ENCODE assay signal across 18 cellular contexts in genomic region chr5:31995714-31996113, GRCh38.
DNase-seq lines count a peak whose midpoint lies in the region; ATAC-seq, FAIRE-seq and TF ChIP-seq lines count a peak whose summit lies in the region.
"Had no signal": no experiment of that assay in that cellular context is flagged by ENCODE, and none has a peak within 500 bp of the region (broad histone marks: within the 10 kb centered on the region; RNA-seq: fewer than 3 reads in every experiment).

No MANE protein-coding gene starts in this region.

- H3K23ac ChIP-seq in mesenchymal stem cell (ENCODE audit: low read length in 2 of 2) = no peak overlapping the region

- no peaks in the 10 kb centered on the region for H3K36me3 ChIP-seq in DND-41 (ENCODE audit: insufficient read depth, low read length)
- peaks cover 17% of the 10 kb centered on the region for H3K36me3 ChIP-seq in OCI-LY1 (ENCODE audit: insufficient read depth, low read length)
- no peaks in the 10 kb centered on the region for H3K36me3 ChIP-seq in mesenchymal stem cell (ENCODE audit: control insufficient read depth in 1 of 2, insufficient read depth in 2 of 2, low read depth in 1 of 2, low read length in 2 of 2)
- H3K36me3 ChIP-seq: BLaER1 treated with 17β-estradiol and CSF1 and Interleukin-3, amounts not matched to agents 10 nM and 100 nM had no signal

- no peaks in the 10 kb centered on the region for H3F3A ChIP-seq in OCI-LY1 (ENCODE audit: insufficient read depth, low read length)

- H3K4me3 ChIP-seq in DND-41 (ENCODE audit: low read depth in 1 of 2, low read length in 2 of 2) (no peak overlapping the region), OCI-LY1 (ENCODE audit: low read depth, low read length, poor library complexity, severe bottlenecking) (peak overlapping the region; percentile 66), mesenchymal stem cell (ENCODE audit: insufficient read depth in 1 of 2, low read depth in 1 of 2, low read length in 2 of 2) (no peak overlapping the region)
- H3K4me3 ChIP-seq: BLaER1 treated with 17β-estradiol and CSF1 and Interleukin-3, amounts not matched to agents 10 nM and 100 nM had no signal

- no peak overlapping the region for H2BK15ac ChIP-seq in mesenchymal stem cell (ENCODE audit: low read depth, poor library complexity, severe bottlenecking)

- H3K9me3 ChIP-seq in DND-41 (ENCODE audit: insufficient read depth, low read length, severe bottlenecking) (no peaks in the 10 kb centered on the region), OCI-LY1 (ENCODE audit: low read length) (no peaks in the 10 kb centered on the region), mesenchymal stem cell (ENCODE audit: control insufficient read depth, low read length) (no peaks in the 10 kb centered on the region)
- H3K9me3 ChIP-seq: BLaER1 treated with 17β-estradiol and CSF1 and Interleukin-3, amounts not matched to agents 10 nM and 100 nM; SK-N-SH had no signal

- no peak overlapping the region for H2BK5ac ChIP-seq in mesenchymal stem cell (ENCODE audit: low read depth, low read length, poor library complexity, severe bottlenecking)

- peaks cover 0 to 2% (median under 1%) of the 10 kb centered on the region in 3 donors for H3K27me3 Mint-ChIP-seq in immature natural killer cell (ENCODE audit: low read depth in 3 of 3)

- H3K4me3 Mint-ChIP-seq in immature natural killer cell = no peak overlapping the region
- H3K4me3 Mint-ChIP-seq: CD8-positive, alpha-beta memory T cell had no signal

- ATAC-seq in DND-41 (ENCODE audit: insufficient read depth, low read depth) = peak; percentile 39; the same call in 1 of the 3 replicates
- no peak for ATAC-seq in HG02610 (IDR thresholded peaks at IDR 0.05; ENCODE audit: unreplicated experiment)
- ATAC-seq: HepG2, Panc1 had no signal

- H4K20me1 ChIP-seq in DND-41 (ENCODE audit: insufficient read depth, low read length) = no peaks in the 10 kb centered on the region
- no peaks in the 10 kb centered on the region for H4K20me1 ChIP-seq in OCI-LY1 (ENCODE audit: insufficient read depth, low read length)
- H4K20me1 ChIP-seq: BLaER1 treated with 17β-estradiol and CSF1 and Interleukin-3, amounts not matched to agents 10 nM and 100 nM had no signal

- H4K8ac ChIP-seq in mesenchymal stem cell (ENCODE audit: low read length) = no peak overlapping the region

- no peaks in the 10 kb centered on the region for H3K4me1 Mint-ChIP-seq in immature natural killer cell
- H3K4me1 Mint-ChIP-seq: CD8-positive, alpha-beta memory T cell had no signal

- FAIRE-seq in GM12891 (lab: Jason Lieb, UNC) = peak; percentile 56
- FAIRE-seq: HepG2 had no signal

- no peak overlapping the region for H2BK12ac ChIP-seq in mesenchymal stem cell (ENCODE audit: low read length in 2 of 2)

- H3K9ac ChIP-seq in DND-41 (ENCODE audit: low read depth, low read length) (no peak overlapping the region), OCI-LY1 (ENCODE audit: low read length) (peak overlapping the region; percentile 76), mesenchymal stem cell (ENCODE audit: low read length) (no peak overlapping the region)
- H3K9ac ChIP-seq: BLaER1 treated with 17β-estradiol and CSF1 and Interleukin-3, amounts not matched to agents 10 nM and 100 nM; SK-N-SH had no signal

- no peak overlapping the region for H3K4ac ChIP-seq in mesenchymal stem cell (ENCODE audit: low read depth in 1 of 2, low read length in 2 of 2)

- H3K79me1 ChIP-seq in mesenchymal stem cell (replicated peaks; ENCODE audit: low read length, poor library complexity, severe bottlenecking) = no peaks in the 10 kb centered on the region

- H3K27ac ChIP-seq in DND-41 (ENCODE audit: low read length) (no peak overlapping the region), OCI-LY1 (ENCODE audit: low read depth, low read length, poor library complexity, severe bottlenecking) (peak overlapping the region; percentile 90), mesenchymal stem cell (ENCODE audit: low read length, poor library complexity, severe bottlenecking) (no peak overlapping the region), substantia nigra (ENCODE audit: low read depth, low read length, poor library complexity, severe bottlenecking) (no peak overlapping the region)
- H3K27ac ChIP-seq: BLaER1 treated with 17β-estradiol and CSF1 and Interleukin-3, amounts not matched to agents 10 nM and 100 nM had no signal

- no peak overlapping the region for H2BK120ac ChIP-seq in mesenchymal stem cell (ENCODE audit: low read depth, low read length)

- no peak overlapping the region for H3K4me2 ChIP-seq in DND-41 (ENCODE audit: insufficient read depth, low read length)
- H3K4me2 ChIP-seq in OCI-LY1 (ENCODE audit: low read length) = peak overlapping the region; percentile 67
- no peak overlapping the region for H3K4me2 ChIP-seq in mesenchymal stem cell (ENCODE audit: low read length, poor library complexity, severe bottlenecking)
- H3K4me2 ChIP-seq: BLaER1 treated with 17β-estradiol and CSF1 and Interleukin-3, amounts not matched to agents 10 nM and 100 nM; SK-N-SH had no signal

- H3K27ac Mint-ChIP-seq in immature natural killer cell = no peak overlapping the region
- H3K27ac Mint-ChIP-seq: CD8-positive, alpha-beta memory T cell had no signal

- TF ChIP-seq CTCF in DND-41 (IDR thresholded peaks at IDR 0.05; ENCODE audit: borderline replicate concordance, extremely low read depth, low read length, poor library complexity, severe bottlenecking) (no peak), OCI-LY1 (IDR thresholded peaks at IDR 0.05; ENCODE audit: low read length) (no peak)

- TF ChIP-seq POLR2A in GM12891 (IDR thresholded peaks at IDR 0.05; ENCODE audit: low read depth, low read length) = no peak

- no peaks in the 10 kb centered on the region for H3K9me2 ChIP-seq in OCI-LY1 (ENCODE audit: low read depth, low read length)
- H3K9me2 ChIP-seq: SK-N-SH had no signal

- H2AK5ac ChIP-seq in mesenchymal stem cell (ENCODE audit: low read length, severe bottlenecking) = peak overlapping the region; percentile 47

- H3K27me3 ChIP-seq in DND-41 (ENCODE audit: insufficient read depth, low read length, poor library complexity) = no peaks in the 10 kb centered on the region
- no peaks in the 10 kb centered on the region for H3K27me3 ChIP-seq in OCI-LY1 (ENCODE audit: insufficient read depth, low read length)
- H3K27me3 ChIP-seq in mesenchymal stem cell (ENCODE audit: control insufficient read depth in 1 of 2, insufficient read depth in 1 of 2, low read length in 2 of 2) = peaks cover 0 to 57% of the 10 kb centered on the region in 2 experiments
- H3K27me3 ChIP-seq: BLaER1 treated with 17β-estradiol and CSF1 and Interleukin-3, amounts not matched to agents 10 nM and 100 nM had no signal

- 90% methylated on average over 7 of the region's 7 CpGs for WGBS in mesenchymal stem cell

- no peaks in the 10 kb centered on the region for H3K36me3 Mint-ChIP-seq in immature natural killer cell
- H3K36me3 Mint-ChIP-seq: CD8-positive, alpha-beta memory T cell had no signal

- no peak for DNase-seq in DND-41
- no peak for DNase-seq in GM12891 (ENCODE audit: insufficient read length, low spot score)
- DNase-seq in mesenchymal stem cell = no peak
- DNase-seq in substantia nigra (lab: John Stamatoyannopoulos, UW) = no peak
- DNase-seq in immature natural killer cell = no peak
- DNase-seq: CD8-positive, alpha-beta memory T cell; KBM-7; NCI-H1092; NCI-H1436; NCI-H187 treated with DMSO at 0.1 percent for 48 hours; NCI-H2107; SIG-M5; SK-N-SH had no signal

- no peak overlapping the region for H3K14ac ChIP-seq in mesenchymal stem cell (ENCODE audit: low read length in 2 of 2)

- no peaks in the 10 kb centered on the region for H3K9me3 Mint-ChIP-seq in immature natural killer cell
- H3K9me3 Mint-ChIP-seq: CD8-positive, alpha-beta memory T cell had no signal

- H3K4me1 ChIP-seq in DND-41 (ENCODE audit: insufficient read depth, low read length) (no peaks in the 10 kb centered on the region), OCI-LY1 (ENCODE audit: insufficient read depth, low read length, severe bottlenecking) (peaks cover 95% of the 10 kb centered on the region), mesenchymal stem cell (ENCODE audit: control insufficient read depth, insufficient read depth, low read depth, low read length) (peaks cover 10% of the 10 kb centered on the region)
- H3K4me1 ChIP-seq: BLaER1 treated with 17β-estradiol and CSF1 and Interleukin-3, amounts not matched to agents 10 nM and 100 nM had no signal

- H3K79me2 ChIP-seq in DND-41 (ENCODE audit: insufficient read depth, low read length) (no peaks in the 10 kb centered on the region), OCI-LY1 (ENCODE audit: insufficient read depth, low read length) (peaks cover 4% of the 10 kb centered on the region; the same call in 1 of the 2 replicates)

- no peak overlapping the region for H2AFZ ChIP-seq in DND-41 (ENCODE audit: low read depth, low read length)
- no peak overlapping the region for H2AFZ ChIP-seq in OCI-LY1 (ENCODE audit: low read length)
- no peak overlapping the region for H2AFZ ChIP-seq in mesenchymal stem cell (ENCODE audit: low read depth, low read length)

- H4K91ac ChIP-seq in mesenchymal stem cell (ENCODE audit: low read length) = no peak overlapping the region

- no peak overlapping the region for H3K18ac ChIP-seq in mesenchymal stem cell (ENCODE audit: low read depth in 1 of 2, low read length in 2 of 2)

TF ChIP-seq in GM12891, 5 proteins besides CTCF, POLR2A, EP300 and RAD21:
- TF ChIP-seq TAF1 (IDR thresholded peaks at IDR 0.05; ENCODE audit: low read depth, low read length) = no peak
- TF ChIP-seq POLR2AphosphoS5 (IDR thresholded peaks at IDR 0.05; ENCODE audit: low read depth, low read length) = no peak
- no peak for TF ChIP-seq POU2F2 (IDR thresholded peaks at IDR 0.05; ENCODE audit: low read depth, low read length)
- TF ChIP-seq SPI1 (IDR thresholded peaks at IDR 0.05; ENCODE audit: low read depth, low read length) = 0 out of 2 replicates have a peak, but pooled peaks have one; percentile 15
- no peak for TF ChIP-seq PAX5 (IDR thresholded peaks at IDR 0.05; ENCODE audit: insufficient read depth, low read length, severe bottlenecking)
